In the genomic region with DNA sequence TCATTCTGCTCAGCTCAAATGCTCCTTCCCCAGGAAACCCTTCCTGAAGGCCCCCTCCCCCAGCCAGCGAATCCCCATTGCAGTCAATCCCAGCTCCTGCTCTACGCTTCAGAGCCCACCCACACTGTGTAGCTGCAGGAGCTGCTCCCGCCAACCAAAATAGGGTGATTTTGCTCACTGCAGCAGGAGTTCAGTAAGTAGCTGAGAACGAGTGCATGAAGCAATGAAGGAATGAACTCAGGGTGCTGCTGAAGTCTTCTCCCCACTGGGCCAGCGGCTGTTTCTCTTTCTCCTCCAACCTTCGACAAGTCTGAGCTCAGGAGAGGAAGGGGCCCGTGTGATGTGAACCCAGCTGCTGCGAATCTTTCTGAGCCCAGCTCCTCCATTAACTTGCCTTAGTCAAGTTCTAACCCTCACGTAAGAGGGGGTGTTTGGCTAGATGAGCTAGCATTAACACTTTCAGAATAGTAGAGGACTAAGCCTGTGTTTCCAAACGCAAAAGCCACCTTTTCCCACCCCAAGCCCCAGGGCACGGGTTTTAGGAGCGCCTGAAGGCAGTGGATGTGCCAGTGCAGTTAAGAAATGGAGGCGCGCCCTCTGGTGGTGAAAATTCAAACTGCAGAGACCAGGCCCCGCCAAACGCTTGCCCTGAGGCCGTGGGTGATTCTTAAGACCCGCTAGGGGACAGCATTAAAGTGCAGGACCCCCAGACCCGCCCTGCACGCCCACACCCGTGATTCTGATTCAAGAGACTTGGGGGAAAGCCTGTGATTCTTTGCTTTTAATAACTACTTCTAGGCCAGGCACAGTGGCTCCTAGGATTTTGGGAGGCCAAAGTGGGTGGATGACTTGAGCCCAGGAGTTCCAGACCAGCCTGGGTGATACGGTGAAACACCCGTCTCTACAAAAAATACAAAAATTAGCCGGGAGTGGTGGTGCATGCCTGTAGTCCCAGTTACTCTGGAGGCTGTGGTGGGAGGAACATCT, we compare ENCODE assay signal across 9 cellular contexts. TPM values are rescaled to one million over a fixed set of nuclear protein-coding genes. Genes with fewer than 3 reads are reported as not detected.
DNase-seq lines count a peak whose midpoint lies in the region; ATAC-seq and TF ChIP-seq lines count a peak whose summit lies in the region.
"Had no signal": no experiment of that assay in that cellular context is flagged by ENCODE, and none has a peak within 500 bp of the region (broad histone marks: within the 10 kb centered on the region; RNA-seq: fewer than 3 reads in every experiment).

No MANE protein-coding gene starts in this region.

- no peaks in the 10 kb centered on the region for H3K36me3 Mint-ChIP-seq in CD8-positive, alpha-beta T cell
- no peaks in the 10 kb centered on the region for H3K36me3 Mint-ChIP-seq in activated CD8-positive, alpha-beta T cell treated with anti-CD3 and anti-CD28 coated beads, Interleukin-2, amount 10 ng/mL, durations not matched to agents 7 days and 5 days (ENCODE audit: low read depth)
- no peaks in the 10 kb centered on the region for H3K36me3 Mint-ChIP-seq in natural killer cell

- no peaks in the 10 kb centered on the region for H3K4me1 ChIP-seq in CD8-positive, alpha-beta T cell (ENCODE audit: insufficient read depth, low read length)

- POLR2A ChIA-PET in CD8-positive, alpha-beta T cell (lab: Charles Lee), result no interaction called here
- POLR2A ChIA-PET in activated CD8-positive, alpha-beta T cell treated with anti-CD3 and anti-CD28 coated beads, Interleukin-2, amount 10 ng/mL, durations not matched to agents 7 days and 5 days (lab: Charles Lee), result interaction anchor here (0.7 kb wide), 1 partner anchor 115 kb away, joined by 3 read pairs; no protein-coding TSS in a partner anchor

- H3K27me3 Mint-ChIP-seq in CD8-positive, alpha-beta T cell (ENCODE audit: low read depth), result peaks cover 22% of the 10 kb centered on the region
- peaks cover 19% of the 10 kb centered on the region for H3K27me3 Mint-ChIP-seq in activated CD8-positive, alpha-beta T cell treated with anti-CD3 and anti-CD28 coated beads, Interleukin-2, amount 10 ng/mL, durations not matched to agents 7 days and 5 days (ENCODE audit: low read depth)
- H3K27me3 Mint-ChIP-seq in natural killer cell (ENCODE audit: low read depth in 2 of 2), result peaks cover under 1 to 19% of the 10 kb centered on the region in 2 donors

- TF ChIP-seq CTCF in CD8-positive, alpha-beta T cell (IDR thresholded peaks at IDR 0.05), result peak; percentile 60
- TF ChIP-seq CTCF in epithelial cell of esophagus (IDR thresholded peaks at IDR 0.05; ENCODE audit: insufficient read depth, low read depth, low read length, missing control alignments) (peak; percentile 78), natural killer cell (IDR thresholded peaks at IDR 0.05) (peak; percentile 75)

- H3K4me3 ChIP-seq in CD8-positive, alpha-beta T cell (ENCODE audit: low read depth, low read length), result no peak overlapping the region
- H3K4me3 ChIP-seq in epithelial cell of esophagus (ENCODE audit: low read length), result no peak overlapping the region

- ATAC-seq in CD8-positive, alpha-beta T cell, result no peak
- ATAC-seq in GM21381 (IDR thresholded peaks at IDR 0.05; ENCODE audit: unreplicated experiment), result peak; percentile 77
- ATAC-seq in activated CD8-positive, alpha-beta T cell treated with anti-CD3 and anti-CD28 coated beads, Interleukin-2, amount 10 ng/mL, durations not matched to agents 7 days and 5 days, result peak; percentile 69
- ATAC-seq in natural killer cell, result peak in 2 of 3 donors; percentile 55 to 73
- no peak for ATAC-seq in HG03565 (IDR thresholded peaks at IDR 0.05; ENCODE audit: unreplicated experiment)

- peaks cover 3% of the 10 kb centered on the region for H3K9me3 Mint-ChIP-seq in CD8-positive, alpha-beta T cell
- H3K9me3 Mint-ChIP-seq in activated CD8-positive, alpha-beta T cell treated with anti-CD3 and anti-CD28 coated beads, Interleukin-2, amount 10 ng/mL, durations not matched to agents 7 days and 5 days (ENCODE audit: insufficient read depth), result no peaks in the 10 kb centered on the region
- no peaks in the 10 kb centered on the region for H3K9me3 Mint-ChIP-seq in natural killer cell

- no peaks in the 10 kb centered on the region for H3K9me3 ChIP-seq in CD8-positive, alpha-beta T cell (ENCODE audit: low read length)

- no peak overlapping the region for H3K27ac Mint-ChIP-seq in CD8-positive, alpha-beta T cell
- H3K27ac Mint-ChIP-seq in activated CD8-positive, alpha-beta T cell treated with anti-CD3 and anti-CD28 coated beads, Interleukin-2, amount 10 ng/mL, durations not matched to agents 7 days and 5 days, result no peak overlapping the region
- H3K27ac Mint-ChIP-seq in natural killer cell, result no peak overlapping the region

- no peaks in the 10 kb centered on the region for H3K36me3 ChIP-seq in CD8-positive, alpha-beta T cell (ENCODE audit: insufficient read depth, low read length)

- H3K27me3 ChIP-seq in CD8-positive, alpha-beta T cell (ENCODE audit: insufficient read depth, low read length), result no peaks in the 10 kb centered on the region

- intact Hi-C loops in CD8-positive, alpha-beta T cell (cut with DNase I, micrococcal nuclease), result loop anchor here (5.0 to 10.0 kb wide), 2 partner anchors 414 to 417 kb away; no protein-coding TSS in a partner anchor
- intact Hi-C loops in natural killer cell (cut with micrococcal nuclease), result no loop called here

- DNase-seq in CD8-positive, alpha-beta T cell, result peak in 6 of 7 experiments; percentile 7 to 60 (median 47)
- DNase-seq in NCI-H2107 treated with DMSO at 0.1 percent for 48 hours (lab: John Stamatoyannopoulos, UW; ENCODE audit: unreplicated experiment), result peak; percentile 41
- peak; percentile 69 for DNase-seq in activated CD8-positive, alpha-beta T cell treated with anti-CD3 and anti-CD28 coated beads, Interleukin-2, amount 10 ng/mL, durations not matched to agents 7 days and 5 days
- peak; percentile 49 for DNase-seq in epithelial cell of esophagus (ENCODE audit: low read depth)
- peak; percentile 38 for DNase-seq in natural killer cell
- peak; percentile 80 for DNase-seq in superior temporal gyrus (ENCODE audit: extremely low spot score)

- H3K4me3 Mint-ChIP-seq in CD8-positive, alpha-beta T cell, result no peak overlapping the region
- no peak overlapping the region for H3K4me3 Mint-ChIP-seq in activated CD8-positive, alpha-beta T cell treated with anti-CD3 and anti-CD28 coated beads, Interleukin-2, amount 10 ng/mL, durations not matched to agents 7 days and 5 days
- H3K4me3 Mint-ChIP-seq in natural killer cell, result no peak overlapping the region

- CTCF ChIA-PET in CD8-positive, alpha-beta T cell (lab: Charles Lee), result interaction anchor here (0.6 to 2.2 kb wide), 9 partner anchors 9 to 30 kb away, joined by 3 to 11 read pairs (median 4); partner anchors contain the start of gene SERPINA4
- CTCF ChIA-PET in activated CD8-positive, alpha-beta T cell treated with anti-CD3 and anti-CD28 coated beads, Interleukin-2, amount 10 ng/mL, durations not matched to agents 7 days and 5 days (lab: Charles Lee), result interaction anchor here (0.7 to 1.7 kb wide), 13 partner anchors 13 to 417 kb away, joined by 3 to 10 read pairs (median 3); no protein-coding TSS in a partner anchor

- no peak overlapping the region for H3K27ac ChIP-seq in CD8-positive, alpha-beta T cell (ENCODE audit: low read depth, low read length)

- no peaks in the 10 kb centered on the region for H3K4me1 Mint-ChIP-seq in CD8-positive, alpha-beta T cell (ENCODE audit: low read depth)
- no peaks in the 10 kb centered on the region for H3K4me1 Mint-ChIP-seq in activated CD8-positive, alpha-beta T cell treated with anti-CD3 and anti-CD28 coated beads, Interleukin-2, amount 10 ng/mL, durations not matched to agents 7 days and 5 days (ENCODE audit: low read depth)
- no peaks in the 10 kb centered on the region for H3K4me1 Mint-ChIP-seq in natural killer cell

RNA-seq across cellular contexts. Expression of gene SERPINA4, which starts 11.9 kb away (rescaled TPM):
- not detected for total RNA-seq in CD8-positive, alpha-beta T cell
- total RNA-seq in activated CD8-positive, alpha-beta T cell treated with anti-CD3 and anti-CD28 coated beads, Interleukin-2, amount 10 ng/mL, durations not matched to agents 7 days and 5 days, result not detected
- total RNA-seq in natural killer cell, result not detected
- total RNA-seq: subcutaneous adipose tissue had no signal

RNA-seq across cellular contexts. Expression of gene SERPINA5, which starts 31.9 kb away (rescaled TPM):
- not detected for total RNA-seq in CD8-positive, alpha-beta T cell
- not detected for total RNA-seq in activated CD8-positive, alpha-beta T cell treated with anti-CD3 and anti-CD28 coated beads, Interleukin-2, amount 10 ng/mL, durations not matched to agents 7 days and 5 days
- total RNA-seq in natural killer cell, result not detected

RNA-seq across cellular contexts. Expression of gene SERPINA12, which starts 40.0 kb away (rescaled TPM):
- not detected for total RNA-seq in CD8-positive, alpha-beta T cell
- total RNA-seq in activated CD8-positive, alpha-beta T cell treated with anti-CD3 and anti-CD28 coated beads, Interleukin-2, amount 10 ng/mL, durations not matched to agents 7 days and 5 days, result not detected
- not detected for total RNA-seq in natural killer cell
- total RNA-seq: subcutaneous adipose tissue had no signal

Comparison
In these comparisons a context has a peak if more than half of its experiments do, and no peak if none do; other contexts are left out.
1. ATAC-seq: peak in GM21381 (single experiment), activated CD8-positive, alpha-beta T cell treated with anti-CD3 and anti-CD28 coated beads, Interleukin-2, amount 10 ng/mL, durations not matched to agents 7 days and 5 days (single experiment) and natural killer cell (2 of 3); none in CD8-positive, alpha-beta T cell (single experiment) and HG03565 (single experiment).
2. Peak in every context shown above with its lines, with median percentiles within 50 percentile points of each other: DNase-seq and CTCF ChIP-seq.